In the genomic region with DNA sequence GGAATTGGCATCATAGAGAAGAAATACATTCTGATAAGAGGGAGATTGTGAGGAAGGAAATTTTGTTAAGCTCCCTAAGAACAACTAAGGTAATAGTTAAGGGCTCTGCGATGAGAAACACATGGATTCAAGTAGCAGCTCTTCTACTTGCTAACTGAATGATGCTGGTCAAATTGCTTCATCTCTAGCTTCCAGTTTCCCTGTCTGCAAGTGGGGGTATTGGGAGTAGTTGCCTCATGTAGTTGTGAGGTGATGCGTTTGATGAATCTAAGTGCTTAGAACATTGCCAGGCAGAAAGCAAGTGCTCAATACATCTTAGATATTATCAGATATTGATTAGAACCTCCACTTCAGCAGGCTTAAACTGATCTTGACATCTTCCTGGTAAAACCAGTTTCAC, we compare ENCODE assay signal across 10 cellular contexts.
A peak's percentile ranks its signal among the peaks of the same experiment; 100 is the strongest.
DNase-seq lines count a peak whose midpoint lies in the region; ATAC-seq and TF ChIP-seq lines count a peak whose summit lies in the region.
"Had no signal": no experiment of that assay in that cellular context is flagged by ENCODE, and none has a peak within 500 bp of the region (broad histone marks: within the 10 kb centered on the region; RNA-seq: fewer than 3 reads in every experiment).

No MANE protein-coding gene starts in this region.

- ATAC-seq in stimulated activated naive B cell treated with anti-CD40 and anti-IgM and Interleukin-4, amounts not matched to agents 10 μg/mL and 1 μg/mL and 100 μg/mL, for 72 hours (replicated peaks), result no peak
- ATAC-seq in HG03469 (IDR thresholded peaks at IDR 0.05; ENCODE audit: unreplicated experiment) (no peak), GM19324 (IDR thresholded peaks at IDR 0.05; ENCODE audit: low FRiP score, unreplicated experiment) (no peak), left lung (no peak), GM18505 (IDR thresholded peaks at IDR 0.05; ENCODE audit: unreplicated experiment) (no peak)

- H3K4me3 Mint-ChIP-seq in HFFc6, result no peak overlapping the region
- H3K4me3 Mint-ChIP-seq in stimulated activated naive B cell treated with anti-CD40 and anti-IgM and Interleukin-4, amounts not matched to agents 10 μg/mL and 1 μg/mL and 100 μg/mL, for 72 hours, result no peak overlapping the region

- peaks cover 65% of the 10 kb centered on the region for H3K4me1 Mint-ChIP-seq in HFFc6 (ENCODE audit: low read depth)
- H3K4me1 Mint-ChIP-seq in stimulated activated naive B cell treated with anti-CD40 and anti-IgM and Interleukin-4, amounts not matched to agents 10 μg/mL and 1 μg/mL and 100 μg/mL, for 72 hours, result peaks cover 11 to 19% of the 10 kb centered on the region in 2 donors

- DNase-seq in HFFc6 (no peak), adipocyte (ENCODE audit: low read depth) (peak; percentile 38), fibroblast of mammary gland (ENCODE audit: low read depth) (peak; percentile 83), left lung (no peak)
- DNase-seq in stimulated activated naive B cell treated with anti-CD40 and anti-IgM and Interleukin-4, amounts not matched to agents 10 μg/mL and 1 μg/mL and 100 μg/mL, for 72 hours, result no peak

- H3K36me3 ChIP-seq in adipocyte (ENCODE audit: control insufficient read depth, insufficient read depth, low read length, severe bottlenecking) (no peaks in the 10 kb centered on the region), left lung (no peaks in the 10 kb centered on the region)
- H3K36me3 ChIP-seq: HAP-1 had no signal

- no peaks in the 10 kb centered on the region for H3K27me3 ChIP-seq in adipocyte (replicated peaks; ENCODE audit: control insufficient read depth, insufficient read depth, low read length)
- no peaks in the 10 kb centered on the region for H3K27me3 ChIP-seq in left lung

- peaks cover 22% of the 10 kb centered on the region for H3K4me1 ChIP-seq in adipocyte (ENCODE audit: control insufficient read depth, insufficient read depth, low read length)
- peaks cover 7 to 17% of the 10 kb centered on the region in 2 donors for H3K4me1 ChIP-seq in left lung

- TF ChIP-seq POLR2A in GM18505 (IDR thresholded peaks at IDR 0.05; ENCODE audit: borderline replicate concordance, extremely low read depth, insufficient read depth, insufficient read length), result no peak

- intact Hi-C loops in left lung (cut with DNase I), result loop anchor here in 1 of 2 donors (5.0 kb wide), 2 partner anchors 124 to 334 kb away; no protein-coding TSS in a partner anchor

- H3K9me3 Mint-ChIP-seq in HFFc6, result no peaks in the 10 kb centered on the region
- no peaks in the 10 kb centered on the region for H3K9me3 Mint-ChIP-seq in stimulated activated naive B cell treated with anti-CD40 and anti-IgM and Interleukin-4, amounts not matched to agents 10 μg/mL and 1 μg/mL and 100 μg/mL, for 72 hours

- H3K4me3 ChIP-seq in adipocyte (ENCODE audit: low read length) (no peak overlapping the region), fibroblast of mammary gland (ENCODE audit: control insufficient read depth, low read depth, low read length) (no peak overlapping the region), left lung (no peak overlapping the region)
- H3K4me3 ChIP-seq: HAP-1, K562 had no signal

- H3K9ac ChIP-seq in adipocyte (ENCODE audit: low read length), result no peak overlapping the region

- peaks cover 13% of the 10 kb centered on the region for H3K27me3 Mint-ChIP-seq in HFFc6 (ENCODE audit: insufficient read depth)
- H3K27me3 Mint-ChIP-seq in stimulated activated naive B cell treated with anti-CD40 and anti-IgM and Interleukin-4, amounts not matched to agents 10 μg/mL and 1 μg/mL and 100 μg/mL, for 72 hours, result no peaks in the 10 kb centered on the region

- H3K9me3 ChIP-seq in adipocyte (ENCODE audit: control insufficient read depth, low read length), result no peaks in the 10 kb centered on the region
- no peaks in the 10 kb centered on the region for H3K9me3 ChIP-seq in left lung
- H3K9me3 ChIP-seq: HAP-1 had no signal

- peak overlapping the region; percentile 62; the same call in 1 of the 2 replicates for H3K27ac Mint-ChIP-seq in HFFc6
- peak overlapping the region; percentile 71 for H3K27ac Mint-ChIP-seq in stimulated activated naive B cell treated with anti-CD40 and anti-IgM and Interleukin-4, amounts not matched to agents 10 μg/mL and 1 μg/mL and 100 μg/mL, for 72 hours

- TF ChIP-seq CTCF in HFFc6 (IDR thresholded peaks at IDR 0.05) (no peak), fibroblast of mammary gland (conservative IDR thresholded peaks at IDR 0.05; ENCODE audit: control insufficient read depth, insufficient read depth, low read depth, low read length) (no peak), left lung (IDR thresholded peaks at IDR 0.05) (no peak)

- H3K27ac ChIP-seq in left lung, result no peak overlapping the region

- H3K36me3 Mint-ChIP-seq in HFFc6 (ENCODE audit: low read depth), result peaks cover 7% of the 10 kb centered on the region; the same call in 1 of the 2 replicates
- H3K36me3 Mint-ChIP-seq in stimulated activated naive B cell treated with anti-CD40 and anti-IgM and Interleukin-4, amounts not matched to agents 10 μg/mL and 1 μg/mL and 100 μg/mL, for 72 hours, result peaks cover 1 to 7% of the 10 kb centered on the region in 2 donors

Comparison
In these comparisons a context has a peak if more than half of its experiments do, and no peak if none do; other contexts are left out.
1. DNase-seq: peak in adipocyte (single experiment) and fibroblast of mammary gland (single experiment); none in HFFc6 (single experiment), stimulated activated naive B cell treated with anti-CD40 and anti-IgM and Interleukin-4, amounts not matched to agents 10 μg/mL and 1 μg/mL and 100 μg/mL, for 72 hours (single experiment) and left lung (0 of 2).